8 cellular contexts compared by ENCODE assay signal in genomic region chr3:901953-902778, GRCh38.
A peak's percentile ranks its signal among the peaks of the same experiment; 100 is the strongest.
DNase-seq lines count a peak whose midpoint lies in the region; ATAC-seq and TF ChIP-seq lines count a peak whose summit lies in the region.

No MANE protein-coding gene starts in this region.

- no peaks in the 10 kb centered on the region for H3K9me3 Mint-ChIP-seq in osteocyte (ENCODE audit: unreplicated experiment)

- H2AFZ ChIP-seq in SU-DHL-6 (ENCODE audit: low read depth, low read length, severe bottlenecking): no peak overlapping the region

- H3K9ac ChIP-seq in SU-DHL-6 (ENCODE audit: low read length): no peak overlapping the region

- no peaks in the 10 kb centered on the region for H4K20me1 ChIP-seq in SU-DHL-6 (ENCODE audit: low read depth, low read length)

- H3K4me2 ChIP-seq in SU-DHL-6 (ENCODE audit: low read depth, low read length, poor library complexity, severe bottlenecking): no peak overlapping the region

- no peaks in the 10 kb centered on the region for H3K4me1 Mint-ChIP-seq in osteocyte (ENCODE audit: unreplicated experiment)

- H3K4me3 Mint-ChIP-seq in osteocyte (ENCODE audit: unreplicated experiment): no peak overlapping the region

- no peaks in the 10 kb centered on the region for H3F3A ChIP-seq in SU-DHL-6 (ENCODE audit: insufficient read depth)

- H3K9me3 ChIP-seq in SU-DHL-6 (ENCODE audit: insufficient read depth, low read length): no peaks in the 10 kb centered on the region

- no peak overlapping the region for H3K27ac ChIP-seq in SU-DHL-6 (ENCODE audit: low read depth, low read length)

- no peaks in the 10 kb centered on the region for H3K79me2 ChIP-seq in SU-DHL-6 (ENCODE audit: insufficient read depth, low read length)

- peak; percentile 67 for ATAC-seq in HG03025 (IDR thresholded peaks at IDR 0.05; ENCODE audit: low FRiP score, unreplicated experiment)

- TF ChIP-seq CTCF in SU-DHL-6 (IDR thresholded peaks at IDR 0.05; ENCODE audit: insufficient read depth, low read length, poor library complexity, severe bottlenecking) (peak; percentile 58), osteocyte (IDR thresholded peaks at IDR 0.05) (peak; percentile 63)

- no peaks in the 10 kb centered on the region for H3K36me3 Mint-ChIP-seq in osteocyte (ENCODE audit: unreplicated experiment)

- DNase-seq in SKM-1 treated with dmso at 0.1 percent for 144 hours (lab: John Stamatoyannopoulos, UW; ENCODE audit: unreplicated experiment): peak; percentile 16
- DNase-seq in SKM-1 (lab: John Stamatoyannopoulos, UW; ENCODE audit: unreplicated experiment): no peak
- DNase-seq in osteocyte (ENCODE audit: extremely low spot score, unreplicated experiment): no peak
- DNase-seq in amygdala (lab: John Stamatoyannopoulos, UW): no peak
- DNase-seq in OCI-M2 (lab: John Stamatoyannopoulos, UW; ENCODE audit: unreplicated experiment): no peak
- no peak for DNase-seq in dedifferentiated amniotic fluid mesenchymal stem cell (ENCODE audit: extremely low spot score)

- H3K4me3 ChIP-seq in SU-DHL-6 (ENCODE audit: insufficient read depth, low read length, poor library complexity, severe bottlenecking): no peak overlapping the region

- no peaks in the 10 kb centered on the region for H3K27me3 ChIP-seq in SU-DHL-6 (ENCODE audit: low read length)

- H3K9me2 ChIP-seq in SU-DHL-6 (replicated peaks; ENCODE audit: insufficient read depth, low read length): no peaks in the 10 kb centered on the region

- no peak overlapping the region for H3K27ac Mint-ChIP-seq in osteocyte (ENCODE audit: unreplicated experiment)

- H3K27me3 Mint-ChIP-seq in osteocyte (ENCODE audit: unreplicated experiment): peaks cover 2% of the 10 kb centered on the region

- no peaks in the 10 kb centered on the region for H3K36me3 ChIP-seq in SU-DHL-6 (ENCODE audit: low read length)
